In genomic region chr19:10380311-10381102, GRCh38 we compare ENCODE assay signal across 8 cellular contexts. TPM values are rescaled to one million over a fixed set of nuclear protein-coding genes. Genes with fewer than 3 reads are reported as not detected.
A peak's percentile ranks its signal among the peaks of the same experiment; 100 is the strongest.
DNase-seq lines count a peak whose midpoint lies in the region; ATAC-seq and TF ChIP-seq lines count a peak whose summit lies in the region.

Gene TYK2, minus strand, starts transcription at chr19:10380572. Its CDS starts 2,166 bp downstream, at chr19:10378406.

- DNase-seq in NCI-H1930 (lab: John Stamatoyannopoulos, UW) (peak; percentile 91 to 93), ascending aorta (ENCODE audit: low spot score in 2 of 2) (peak; percentile 96 to 98), right atrium auricular region (ENCODE audit: low spot score) (peak; percentile 99), pulmonary artery endothelial cell (ENCODE audit: low read depth, low spot score) (peak; percentile 94), uterus (peak; percentile 97 to 98)
- peak; percentile 97 for DNase-seq in T-helper 2 cell treated with Interferon-gamma antibody and Interleukin-4, amounts not matched to agents 5 μg/mL and 100 μg/mL, for 36 hours (ENCODE audit: low spot score)

- H3K4me1 ChIP-seq in ascending aorta (peaks cover 0 to 14% of the 10 kb centered on the region in 2 donors), right atrium auricular region (peaks cover 0 to 17% of the 10 kb centered on the region in 2 donors), uterus (no peaks in the 10 kb centered on the region)

- H3K27me3 ChIP-seq in ascending aorta: no peaks in the 10 kb centered on the region
- no peaks in the 10 kb centered on the region for H3K27me3 ChIP-seq in right atrium auricular region
- no peaks in the 10 kb centered on the region for H3K27me3 ChIP-seq in uterus

- intact Hi-C loops in ascending aorta (cut with DNase I) (loop anchor here (1.0 to 5.0 kb wide), 4 partner anchors 23 to 128 kb away; partner anchors contain the start of genes CDC37, FDX2, MRPL4 and RAVER1), uterus (cut with DNase I; ENCODE audit: low total_unique reads) (loop anchor here (10.0 kb wide), 1 partner anchor 46 kb away; the partner anchor contains the start of genes ICAM3 and RAVER1)

- no peaks in the 10 kb centered on the region for H3K27me3 Mint-ChIP-seq in T-helper 2 cell treated with Interferon-gamma antibody and Interleukin-4, amounts not matched to agents 5 μg/mL and 100 μg/mL, for 36 hours (ENCODE audit: low read depth)

- peak within 1 kb of the TSS; percentile 95 for H3K27ac Mint-ChIP-seq in T-helper 2 cell treated with Interferon-gamma antibody and Interleukin-4, amounts not matched to agents 5 μg/mL and 100 μg/mL, for 36 hours

- H3K4me3 Mint-ChIP-seq in T-helper 2 cell treated with Interferon-gamma antibody and Interleukin-4, amounts not matched to agents 5 μg/mL and 100 μg/mL, for 36 hours: peak within 1 kb of the TSS; percentile 97

- H3K4me3 ChIP-seq in ascending aorta: peak within 1 kb of the TSS; percentile 86 to 98
- H3K4me3 ChIP-seq in right atrium auricular region: peak within 1 kb of the TSS; percentile 65 to 91
- peak within 1 kb of the TSS; percentile 78 to 89 for H3K4me3 ChIP-seq in uterus

- H3K9me3 Mint-ChIP-seq in T-helper 2 cell treated with Interferon-gamma antibody and Interleukin-4, amounts not matched to agents 5 μg/mL and 100 μg/mL, for 36 hours: no peaks in the 10 kb centered on the region

- H3K27ac ChIP-seq in ascending aorta (peak within 1 kb of the TSS; percentile 66 to 73), right atrium auricular region (peak within 1 kb of the TSS; percentile 67 to 88), uterus (peak within 1 kb of the TSS; percentile 81)

- H3K9me3 ChIP-seq in ascending aorta (no peaks in the 10 kb centered on the region), right atrium auricular region (no peaks in the 10 kb centered on the region), uterus (no peaks in the 10 kb centered on the region)

- no peak for TF ChIP-seq CTCF in ascending aorta (IDR thresholded peaks at IDR 0.05)
- no peak for TF ChIP-seq CTCF in right atrium auricular region (IDR thresholded peaks at IDR 0.05)
- peak in 1 of 4 experiments; percentile 34 for TF ChIP-seq CTCF in uterus (IDR thresholded peaks at IDR 0.05)

- H3K36me3 ChIP-seq in ascending aorta (peaks cover 0 to 7% of the 10 kb centered on the region in 2 donors), right atrium auricular region (peaks cover 12% of the 10 kb centered on the region), uterus (no peaks in the 10 kb centered on the region)

- ATAC-seq in GM18502 (IDR thresholded peaks at IDR 0.05; ENCODE audit: poor library complexity, unreplicated experiment) (peak; percentile 91), HG02970 (IDR thresholded peaks at IDR 0.05; ENCODE audit: low FRiP score, unreplicated experiment) (peak; percentile 90)

- H3K36me3 Mint-ChIP-seq in T-helper 2 cell treated with Interferon-gamma antibody and Interleukin-4, amounts not matched to agents 5 μg/mL and 100 μg/mL, for 36 hours (ENCODE audit: low read depth): peaks cover 23% of the 10 kb centered on the region

- peaks cover 17% of the 10 kb centered on the region for H3K4me1 Mint-ChIP-seq in T-helper 2 cell treated with Interferon-gamma antibody and Interleukin-4, amounts not matched to agents 5 μg/mL and 100 μg/mL, for 36 hours (ENCODE audit: low read depth)

- TF ChIP-seq POLR2A in uterus (IDR thresholded peaks at IDR 0.05): peak in 1 of 2 donors; percentile 60

RNA-seq across cellular contexts. Expression of gene TYK2, which starts in this region (rescaled TPM):
- 80.7 TPM for total RNA-seq in ascending aorta
- total RNA-seq in right atrium auricular region: 10 to 100 TPM; 31.7 to 58.8 TPM
- 96.9 and 143 TPM in 2 replicates for total RNA-seq in pulmonary artery endothelial cell
- 100 to 1,000 TPM in 1 of 4 donors, 10 to 100 TPM in 3; 22.0 to 112 (median 67.8) TPM for total RNA-seq in uterus

Comparison
In these comparisons a context has a peak if more than half of its experiments do, and no peak if none do; other contexts are left out.
1. Peak in every context shown above with its lines: DNase-seq, ATAC-seq, H3K4me3 ChIP-seq and H3K27ac ChIP-seq.